ENCODE assay signal across 2 cellular contexts in the genomic region with DNA sequence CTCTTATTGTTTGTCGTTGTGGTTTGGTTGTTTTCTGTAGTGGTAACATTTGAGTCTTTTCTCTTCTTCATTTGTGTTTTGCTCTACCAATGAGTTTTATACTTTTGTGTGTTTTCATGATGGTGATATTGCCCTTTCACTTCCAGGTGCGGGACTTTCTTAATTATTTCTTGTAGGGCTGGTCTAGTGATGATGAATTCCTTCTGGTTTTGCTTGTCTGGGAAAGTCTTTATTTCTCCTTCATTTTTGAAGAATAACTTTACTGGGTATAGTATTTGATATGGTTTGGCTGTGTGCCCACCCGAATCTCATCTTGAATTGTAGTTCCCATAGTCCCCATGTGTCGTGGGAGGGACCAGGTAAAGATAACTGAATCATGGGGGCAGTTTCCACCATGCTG.
A peak's percentile ranks its signal among the peaks of the same experiment; 100 is the strongest.
TF ChIP-seq lines count a peak whose summit lies in the region.

No MANE protein-coding gene starts in this region.

TF ChIP-seq in HEK293, 187 proteins besides CTCF, POLR2A, EP300 and RAD21:
- TF ChIP-seq, protein P1, sequence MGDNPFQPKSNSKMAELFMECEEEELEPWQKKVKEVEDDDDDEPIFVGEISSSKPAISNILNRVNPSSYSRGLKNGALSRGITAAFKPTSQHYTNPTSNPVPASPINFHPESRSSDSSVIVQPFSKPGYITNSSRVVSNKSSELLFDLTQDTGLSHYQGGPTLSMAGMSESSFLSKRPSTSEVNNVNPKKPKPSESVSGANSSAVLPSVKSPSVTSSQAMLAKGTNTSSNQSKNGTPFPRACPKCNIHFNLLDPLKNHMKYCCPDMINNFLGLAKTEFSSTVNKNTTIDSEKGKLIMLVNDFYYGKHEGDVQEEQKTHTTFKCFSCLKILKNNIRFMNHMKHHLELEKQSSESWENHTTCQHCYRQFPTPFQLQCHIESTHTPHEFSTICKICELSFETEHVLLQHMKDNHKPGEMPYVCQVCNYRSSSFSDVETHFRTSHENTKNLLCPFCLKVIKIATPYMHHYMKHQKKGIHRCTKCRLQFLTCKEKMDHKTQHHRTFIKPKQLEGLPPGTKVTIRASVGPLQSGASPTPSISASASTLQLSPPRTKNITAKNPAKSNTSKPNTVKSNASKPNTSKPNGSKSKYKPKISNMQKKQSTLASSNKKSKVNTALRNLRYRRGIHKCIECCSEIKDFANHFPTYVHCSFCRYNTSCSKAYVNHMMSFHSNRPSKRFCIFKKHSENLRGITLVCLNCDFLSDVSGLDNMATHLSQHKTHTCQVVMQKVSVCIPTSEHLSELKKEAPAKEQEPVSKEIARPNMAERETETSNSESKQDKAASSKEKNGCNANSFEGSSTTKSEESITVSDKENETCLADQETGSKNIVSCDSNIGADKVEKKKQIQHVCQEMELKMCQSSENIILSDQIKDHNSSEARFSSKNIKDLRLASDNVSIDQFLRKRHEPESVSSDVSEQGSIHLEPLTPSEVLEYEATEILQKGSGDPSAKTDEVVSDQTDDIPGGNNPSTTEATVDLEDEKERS (tag by site-specific recombination; IDR thresholded peaks at IDR 0.05), result 0 out of 2 replicates have a peak, but pooled peaks have one; percentile 70
- TF ChIP-seq REPIN1 (tag by site-specific recombination; IDR thresholded peaks at IDR 0.05; ENCODE audit: low read depth), result no peak

TF ChIP-seq in GM12878, 131 proteins besides CTCF, POLR2A, EP300 and RAD21:
- TF ChIP-seq HCFC1 (IDR thresholded peaks at IDR 0.05; ENCODE audit: low read length), result no peak
- peak; percentile 90 for TF ChIP-seq CBX5 (IDR thresholded peaks at IDR 0.05; ENCODE audit: low read depth)
TF ChIP-seq in GM12878: peak in this region for 1.
